Comparison of ENCODE assay signal across 8 cellular contexts in genomic region chr1:16122916-16123315, GRCh38. TPM values are rescaled to one million over a fixed set of nuclear protein-coding genes. Genes with fewer than 3 reads are reported as not detected.
DNase-seq lines count a peak whose midpoint lies in the region; ATAC-seq and TF ChIP-seq lines count a peak whose summit lies in the region.

No MANE protein-coding gene starts in this region.

- H3K79me2 ChIP-seq in SK-N-SH (ENCODE audit: insufficient read depth) = no peaks in the 10 kb centered on the region

- WGBS in SK-N-SH (ENCODE audit: low lambda C conversion rate) = 92% methylated on average over 6 of the region's 6 CpGs

- no peaks in the 10 kb centered on the region for H3K9me3 Mint-ChIP-seq in CD8-positive, alpha-beta memory T cell
- H3K9me3 Mint-ChIP-seq in nephron progenitor cell = no peaks in the 10 kb centered on the region

- TF ChIP-seq RAD21 in SK-N-SH (IDR thresholded peaks at IDR 0.05; ENCODE audit: low read length) = no peak

- ATAC-seq in HG02884 (IDR thresholded peaks at IDR 0.05; ENCODE audit: unreplicated experiment) = no peak

- peak overlapping the region; percentile 0 to 74 (median 67) for H3K4me3 Mint-ChIP-seq in CD8-positive, alpha-beta memory T cell
- peak overlapping the region; percentile 66 for H3K4me3 Mint-ChIP-seq in nephron progenitor cell

- peaks cover 16% of the 10 kb centered on the region for H3K4me1 ChIP-seq in CD8-positive, alpha-beta memory T cell (ENCODE audit: insufficient read depth, low read length)
- peaks cover 6 to 10% of the 10 kb centered on the region in 2 experiments; a peak in 2 of 4 replicates for H3K4me1 ChIP-seq in SK-N-SH (ENCODE audit: control insufficient read depth in 1 of 2, insufficient read depth in 2 of 2, low read depth in 1 of 2, low read length in 1 of 2)

- peaks cover 0 to 9% of the 10 kb centered on the region in 2 donors for H3K27me3 Mint-ChIP-seq in CD8-positive, alpha-beta memory T cell
- H3K27me3 Mint-ChIP-seq in nephron progenitor cell (ENCODE audit: low read depth, poor library complexity) = peaks cover 4% of the 10 kb centered on the region

- H3K27ac ChIP-seq in CD8-positive, alpha-beta memory T cell (ENCODE audit: low read depth, low read length) = no peak overlapping the region
- no peak overlapping the region for H3K27ac ChIP-seq in SK-N-SH (ENCODE audit: low read depth in 2 of 2, low read length in 1 of 2)

- H3F3A ChIP-seq in SK-N-SH (replicated peaks; ENCODE audit: insufficient read depth) = peaks cover 38% of the 10 kb centered on the region

- no peaks in the 10 kb centered on the region for H3K36me3 Mint-ChIP-seq in CD8-positive, alpha-beta memory T cell
- H3K36me3 Mint-ChIP-seq in nephron progenitor cell (ENCODE audit: low read depth) = peaks cover 28% of the 10 kb centered on the region

- H4K20me1 ChIP-seq in SK-N-SH (ENCODE audit: insufficient read depth) = peaks cover 5% of the 10 kb centered on the region; the same call in 1 of the 2 replicates

- POLR2A ChIA-PET in CD8-positive, alpha-beta memory T cell (lab: Charles Lee) = interaction anchor here (1.0 kb wide), 1 partner anchor 84 kb away, joined by 3 read pairs; no protein-coding TSS in a partner anchor
- POLR2A ChIA-PET in SK-N-SH (lab: Yijun Ruan, JAX) = no interaction called here

- TF ChIP-seq CTCF in NB4 (IDR thresholded peaks at IDR 0.05; ENCODE audit: low read depth, low read length) = no peak
- TF ChIP-seq CTCF in nephron progenitor cell (IDR thresholded peaks at IDR 0.05) = no peak
- TF ChIP-seq CTCF in SK-N-SH (IDR thresholded peaks at IDR 0.05) = no peak

- H3K27ac Mint-ChIP-seq in CD8-positive, alpha-beta memory T cell = peak overlapping the region; percentile 27 to 92 (median 82)
- peak overlapping the region; percentile 74 for H3K27ac Mint-ChIP-seq in nephron progenitor cell

- H3K36me3 ChIP-seq in CD8-positive, alpha-beta memory T cell (ENCODE audit: insufficient read depth, low read length) = no peaks in the 10 kb centered on the region
- peaks cover 23 to 47% of the 10 kb centered on the region in 2 experiments for H3K36me3 ChIP-seq in SK-N-SH (replicated peaks in 1 of 2; ENCODE audit: control insufficient read depth in 1 of 2, insufficient read depth in 2 of 2, low read length in 1 of 2)

- no peak overlapping the region for H3K4me3 ChIP-seq in CD8-positive, alpha-beta memory T cell (ENCODE audit: low read length)
- H3K4me3 ChIP-seq in NB4 (ENCODE audit: low read depth, low read length) (no peak overlapping the region), SK-N-SH (ENCODE audit: low read depth in 2 of 2, low read length in 1 of 2) (no peak overlapping the region)

- TF ChIP-seq POLR2A in NB4 (IDR thresholded peaks at IDR 0.05; ENCODE audit: extremely low read depth, insufficient read length) = no peak

- CTCF ChIA-PET in CD8-positive, alpha-beta memory T cell (lab: Charles Lee) = no interaction called here
- CTCF ChIA-PET in SK-N-SH (lab: Yijun Ruan, JAX) = interaction anchor here (0.9 to 1.5 kb wide), 2 partner anchors 41 to 240 kb away, joined by 3 to 6 read pairs; no protein-coding TSS in a partner anchor

- peaks cover 23 to 37% (median 28%) of the 10 kb centered on the region in 3 donors for H3K4me1 Mint-ChIP-seq in CD8-positive, alpha-beta memory T cell
- H3K4me1 Mint-ChIP-seq in nephron progenitor cell = peaks cover 62% of the 10 kb centered on the region

- no peaks in the 10 kb centered on the region for H3K9me3 ChIP-seq in CD8-positive, alpha-beta memory T cell (ENCODE audit: low read length)
- no peaks in the 10 kb centered on the region for H3K9me3 ChIP-seq in SK-N-SH

- no peak overlapping the region for H3K4me2 ChIP-seq in SK-N-SH

- peak in 4 of 5 donors; percentile 19 to 70 (median 52) for DNase-seq in CD8-positive, alpha-beta memory T cell
- DNase-seq in NB4 (ENCODE audit: low read depth) (peak; percentile 97), nephron progenitor cell (no peak), SK-N-SH (no peak), T-helper 9 cell (no peak), NCI-H510A (lab: John Stamatoyannopoulos, UW) (no peak)
- peak; percentile 34 for DNase-seq in activated naive CD4-positive, alpha-beta T cell treated with anti-CD3 and anti-CD28 coated beads, Interleukin-2, amount 50 U/mL, for 16 hours

- no peaks in the 10 kb centered on the region for H3K27me3 ChIP-seq in CD8-positive, alpha-beta memory T cell (ENCODE audit: insufficient read depth, low read length, poor library complexity, severe bottlenecking)
- no peaks in the 10 kb centered on the region for H3K27me3 ChIP-seq in SK-N-SH (ENCODE audit: insufficient read depth)

- H3K9me2 ChIP-seq in SK-N-SH = no peaks in the 10 kb centered on the region

- no peak overlapping the region for H3K9ac ChIP-seq in SK-N-SH

- TF ChIP-seq EP300 in SK-N-SH (IDR thresholded peaks at IDR 0.05; ENCODE audit: borderline replicate concordance in 1 of 2, low read depth in 1 of 2, low read length in 1 of 2) = no peak

- no peak overlapping the region for H2AFZ ChIP-seq in SK-N-SH (ENCODE audit: low read depth)

TF ChIP-seq in SK-N-SH, 30 proteins besides CTCF, POLR2A, EP300 and RAD21 (continues in another document):
- TF ChIP-seq MAX (IDR thresholded peaks at IDR 0.05; ENCODE audit: low read depth) = no peak
- TF ChIP-seq USF2 (IDR thresholded peaks at IDR 0.05; ENCODE audit: borderline replicate concordance, low read depth, low read length) = no peak
- TF ChIP-seq, protein P1, sequence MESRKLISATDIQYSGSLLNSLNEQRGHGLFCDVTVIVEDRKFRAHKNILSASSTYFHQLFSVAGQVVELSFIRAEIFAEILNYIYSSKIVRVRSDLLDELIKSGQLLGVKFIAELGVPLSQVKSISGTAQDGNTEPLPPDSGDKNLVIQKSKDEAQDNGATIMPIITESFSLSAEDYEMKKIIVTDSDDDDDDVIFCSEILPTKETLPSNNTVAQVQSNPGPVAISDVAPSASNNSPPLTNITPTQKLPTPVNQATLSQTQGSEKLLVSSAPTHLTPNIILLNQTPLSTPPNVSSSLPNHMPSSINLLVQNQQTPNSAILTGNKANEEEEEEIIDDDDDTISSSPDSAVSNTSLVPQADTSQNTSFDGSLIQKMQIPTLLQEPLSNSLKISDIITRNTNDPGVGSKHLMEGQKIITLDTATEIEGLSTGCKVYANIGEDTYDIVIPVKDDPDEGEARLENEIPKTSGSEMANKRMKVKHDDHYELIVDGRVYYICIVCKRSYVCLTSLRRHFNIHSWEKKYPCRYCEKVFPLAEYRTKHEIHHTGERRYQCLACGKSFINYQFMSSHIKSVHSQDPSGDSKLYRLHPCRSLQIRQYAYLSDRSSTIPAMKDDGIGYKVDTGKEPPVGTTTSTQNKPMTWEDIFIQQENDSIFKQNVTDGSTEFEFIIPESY (IDR thresholded peaks at IDR 0.05; ENCODE audit: borderline replicate concordance, low read depth) = no peak
- no peak for TF ChIP-seq FOSL2 (IDR thresholded peaks at IDR 0.05; ENCODE audit: borderline replicate concordance, low read depth)
- TF ChIP-seq FOXM1 (IDR thresholded peaks at IDR 0.05; ENCODE audit: low read depth) = no peak
- no peak for TF ChIP-seq TCF12 (IDR thresholded peaks at IDR 0.05)
- TF ChIP-seq FOXJ3 (CRISPR knock-in tag; IDR thresholded peaks at IDR 0.05) = no peak
- TF ChIP-seq SIN3A (IDR thresholded peaks at IDR 0.05; ENCODE audit: borderline replicate concordance, low read depth, low read length) = no peak
- no peak for TF ChIP-seq JUND (IDR thresholded peaks at IDR 0.05)
- TF ChIP-seq, protein P2, sequence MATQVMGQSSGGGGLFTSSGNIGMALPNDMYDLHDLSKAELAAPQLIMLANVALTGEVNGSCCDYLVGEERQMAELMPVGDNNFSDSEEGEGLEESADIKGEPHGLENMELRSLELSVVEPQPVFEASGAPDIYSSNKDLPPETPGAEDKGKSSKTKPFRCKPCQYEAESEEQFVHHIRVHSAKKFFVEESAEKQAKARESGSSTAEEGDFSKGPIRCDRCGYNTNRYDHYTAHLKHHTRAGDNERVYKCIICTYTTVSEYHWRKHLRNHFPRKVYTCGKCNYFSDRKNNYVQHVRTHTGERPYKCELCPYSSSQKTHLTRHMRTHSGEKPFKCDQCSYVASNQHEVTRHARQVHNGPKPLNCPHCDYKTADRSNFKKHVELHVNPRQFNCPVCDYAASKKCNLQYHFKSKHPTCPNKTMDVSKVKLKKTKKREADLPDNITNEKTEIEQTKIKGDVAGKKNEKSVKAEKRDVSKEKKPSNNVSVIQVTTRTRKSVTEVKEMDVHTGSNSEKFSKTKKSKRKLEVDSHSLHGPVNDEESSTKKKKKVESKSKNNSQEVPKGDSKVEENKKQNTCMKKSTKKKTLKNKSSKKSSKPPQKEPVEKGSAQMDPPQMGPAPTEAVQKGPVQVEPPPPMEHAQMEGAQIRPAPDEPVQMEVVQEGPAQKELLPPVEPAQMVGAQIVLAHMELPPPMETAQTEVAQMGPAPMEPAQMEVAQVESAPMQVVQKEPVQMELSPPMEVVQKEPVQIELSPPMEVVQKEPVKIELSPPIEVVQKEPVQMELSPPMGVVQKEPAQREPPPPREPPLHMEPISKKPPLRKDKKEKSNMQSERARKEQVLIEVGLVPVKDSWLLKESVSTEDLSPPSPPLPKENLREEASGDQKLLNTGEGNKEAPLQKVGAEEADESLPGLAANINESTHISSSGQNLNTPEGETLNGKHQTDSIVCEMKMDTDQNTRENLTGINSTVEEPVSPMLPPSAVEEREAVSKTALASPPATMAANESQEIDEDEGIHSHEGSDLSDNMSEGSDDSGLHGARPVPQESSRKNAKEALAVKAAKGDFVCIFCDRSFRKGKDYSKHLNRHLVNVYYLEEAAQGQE (IDR thresholded peaks at IDR 0.05; ENCODE audit: low read depth, low read length) = no peak
- no peak for TF ChIP-seq RCOR1 (IDR thresholded peaks at IDR 0.05; ENCODE audit: low read length)

RNA-seq across cellular contexts. Expression of gene EPHA2, which starts 33.0 kb away (rescaled TPM):
- total RNA-seq in CD8-positive, alpha-beta memory T cell = not detected
- not detected for polyA plus RNA-seq in CD8-positive, alpha-beta memory T cell
- polyA plus RNA-seq in SK-N-SH (2012; rRNA removed) = 82.2 and 126 TPM in 2 replicates
- 47.2 and 71.1 TPM in 2 replicates for polyA plus RNA-seq in SK-N-SH (2012; cell fraction: cytosol; rRNA removed)
- 164 and 170 TPM in 2 replicates for polyA plus RNA-seq in SK-N-SH (2012; cell fraction: nucleus; rRNA removed)

RNA-seq across cellular contexts. Expression of gene FAM131C, which starts 49.5 kb away (rescaled TPM):
- under 1 TPM; 0.62 to 0.66 TPM for total RNA-seq in CD8-positive, alpha-beta memory T cell
- polyA plus RNA-seq in CD8-positive, alpha-beta memory T cell = not detected
- 0.97 and 1.6 TPM in 2 replicates for polyA plus RNA-seq in SK-N-SH (2012; rRNA removed)
- 0.71 and 1.2 TPM in 2 replicates for polyA plus RNA-seq in SK-N-SH (2012; cell fraction: cytosol; rRNA removed)
- polyA plus RNA-seq in SK-N-SH (2012; cell fraction: nucleus; rRNA removed) = 0.95 and 2.1 TPM in 2 replicates

Comparison
In these comparisons a context has a peak if more than half of its experiments do, and no peak if none do; other contexts are left out.
1. DNase-seq: peak in CD8-positive, alpha-beta memory T cell (4 of 5), NB4 (single experiment) and activated naive CD4-positive, alpha-beta T cell treated with anti-CD3 and anti-CD28 coated beads, Interleukin-2, amount 50 U/mL, for 16 hours (single experiment); none in nephron progenitor cell (single experiment), SK-N-SH (single experiment), T-helper 9 cell (single experiment) and NCI-H510A (single experiment).
2. RNA of gene EPHA2, which starts 33.0 kb away (polyA plus RNA-seq): 47.2 to 170 TPM in SK-N-SH; not detected in CD8-positive, alpha-beta memory T cell (single experiment); every median in the first group is over 10 times any median in the second.